25 cellular contexts compared by ENCODE assay signal in the genomic region with DNA sequence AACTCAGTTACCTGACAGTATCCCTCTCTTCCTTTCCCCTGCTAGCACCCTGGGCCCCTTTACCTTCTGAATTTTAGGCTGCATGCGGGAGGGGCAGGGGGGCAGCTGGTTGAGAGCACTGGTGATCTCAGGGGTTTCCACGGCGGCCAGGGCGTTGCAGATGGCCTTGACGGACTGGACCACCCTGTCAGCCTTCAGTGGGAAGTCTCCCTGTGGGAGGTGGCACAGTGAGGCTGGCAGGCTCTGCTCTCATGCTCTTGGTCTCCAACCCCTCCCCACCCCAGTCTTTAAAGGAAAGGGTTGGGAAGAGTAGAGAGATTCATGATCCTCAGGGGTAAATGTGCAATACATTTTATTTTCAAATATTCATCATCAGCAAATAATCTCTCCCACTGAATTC. TPM values are rescaled to one million over a fixed set of nuclear protein-coding genes. Genes with fewer than 3 reads are reported as not detected.
DNase-seq lines count a peak whose midpoint lies in the region; ATAC-seq and TF ChIP-seq lines count a peak whose summit lies in the region.
"Had no signal": no experiment of that assay in that cellular context is flagged by ENCODE, and none has a peak within 500 bp of the region (broad histone marks: within the 10 kb centered on the region; RNA-seq: fewer than 3 reads in every experiment).

No MANE protein-coding gene starts in this region.

- no peaks in the 10 kb centered on the region for H3K9me3 Mint-ChIP-seq in activated naive CD4-positive, alpha-beta T cell treated with anti-CD3 and anti-CD28 coated beads for 36 hours
- H3K9me3 Mint-ChIP-seq in activated naive CD4-positive, alpha-beta T cell treated with anti-CD3 and anti-CD28 coated beads, Interleukin-2, amount 10 ng/mL, durations not matched to agents 7 days and 5 days = no peaks in the 10 kb centered on the region
- no peaks in the 10 kb centered on the region for H3K9me3 Mint-ChIP-seq in brain
- H3K9me3 Mint-ChIP-seq in naive thymus-derived CD4-positive, alpha-beta T cell = peaks cover 0 to 1% (median 0%) of the 10 kb centered on the region in 11 donors
- H3K9me3 Mint-ChIP-seq: CD14-positive monocyte, T-cell had no signal

- POLR2A ChIA-PET in naive thymus-derived CD4-positive, alpha-beta T cell (lab: Charles Lee) = interaction anchor here (0.8 to 1.1 kb wide), 2 partner anchors 10 to 41 kb away, joined by 3 read pairs; no protein-coding TSS in a partner anchor

- H3K4me3 ChIP-seq in naive thymus-derived CD4-positive, alpha-beta T cell (ENCODE audit: low read length) = no peak overlapping the region
- H3K4me3 ChIP-seq in tibial nerve = no peak overlapping the region
- H3K4me3 ChIP-seq: esophagus squamous epithelium, gastroesophageal sphincter had no signal

- no peak for TF ChIP-seq EP300 in tibial nerve (IDR thresholded peaks at IDR 0.05)

- CTCF ChIA-PET in activated naive CD4-positive, alpha-beta T cell treated with anti-CD3 and anti-CD28 coated beads for 36 hours (lab: Charles Lee) = interaction anchor here (1.2 to 8.8 kb wide), 3 partner anchors 10 to 45 kb away, joined by 4 to 52 read pairs (median 7); no protein-coding TSS in a partner anchor
- CTCF ChIA-PET in activated naive CD4-positive, alpha-beta T cell treated with anti-CD3 and anti-CD28 coated beads, Interleukin-2, amount 10 ng/mL, durations not matched to agents 7 days and 5 days (lab: Charles Lee) = interaction anchor here (1.4 to 3.4 kb wide), 3 partner anchors 11 to 349 kb away, joined by 4 to 22 read pairs (median 6); no protein-coding TSS in a partner anchor
- CTCF ChIA-PET in naive thymus-derived CD4-positive, alpha-beta T cell (lab: Charles Lee) = interaction anchor here (0.6 to 2.5 kb wide), 4 partner anchors 9 to 1697 kb away, joined by 3 to 8 read pairs (median 6); no protein-coding TSS in a partner anchor

- H3K4me1 ChIP-seq in naive thymus-derived CD4-positive, alpha-beta T cell (ENCODE audit: control insufficient read depth in 2 of 2, insufficient read depth in 2 of 2, low read length in 2 of 2) = peaks cover 29 to 30% of the 10 kb centered on the region in 2 donors
- peaks cover 0 to 31% (median 12%) of the 10 kb centered on the region in 4 donors for H3K4me1 ChIP-seq in tibial nerve

- no peaks in the 10 kb centered on the region for H3K27me3 Mint-ChIP-seq in activated naive CD4-positive, alpha-beta T cell treated with anti-CD3 and anti-CD28 coated beads for 36 hours (ENCODE audit: low read depth)
- no peaks in the 10 kb centered on the region for H3K27me3 Mint-ChIP-seq in activated naive CD4-positive, alpha-beta T cell treated with anti-CD3 and anti-CD28 coated beads, Interleukin-2, amount 10 ng/mL, durations not matched to agents 7 days and 5 days
- no peaks in the 10 kb centered on the region for H3K27me3 Mint-ChIP-seq in brain
- no peaks in the 10 kb centered on the region for H3K27me3 Mint-ChIP-seq in naive thymus-derived CD4-positive, alpha-beta T cell
- H3K27me3 Mint-ChIP-seq: T-cell had no signal

- no peaks in the 10 kb centered on the region for H3K9me3 ChIP-seq in naive thymus-derived CD4-positive, alpha-beta T cell (ENCODE audit: control insufficient read depth in 2 of 3, low read length in 3 of 3)
- no peaks in the 10 kb centered on the region for H3K9me3 ChIP-seq in tibial nerve
- H3K9me3 ChIP-seq: esophagus squamous epithelium, gastroesophageal sphincter, neutrophil had no signal

- no peak for TF ChIP-seq POLR2A in tibial nerve (IDR thresholded peaks at IDR 0.05)

- no peaks in the 10 kb centered on the region for H3K27me3 ChIP-seq in naive thymus-derived CD4-positive, alpha-beta T cell (ENCODE audit: control insufficient read depth in 2 of 2, insufficient read depth in 2 of 2, low read length in 2 of 2)
- no peaks in the 10 kb centered on the region for H3K27me3 ChIP-seq in tibial nerve
- H3K27me3 ChIP-seq: esophagus squamous epithelium, gastroesophageal sphincter had no signal

- 65 to 71% methylated on average over 5 of the region's 5 CpGs for WGBS in tibial nerve, 2 donors

- no peak for TF ChIP-seq CTCF in brain (conservative IDR thresholded peaks at IDR 0.05)
- TF ChIP-seq CTCF in tibial nerve (IDR thresholded peaks at IDR 0.05) = no peak

- ATAC-seq in naive thymus-derived CD4-positive, alpha-beta T cell = no peak
- ATAC-seq: T-cell had no signal

- no peak overlapping the region for H3K4me3 Mint-ChIP-seq in activated naive CD4-positive, alpha-beta T cell treated with anti-CD3 and anti-CD28 coated beads for 36 hours
- H3K4me3 Mint-ChIP-seq in activated naive CD4-positive, alpha-beta T cell treated with anti-CD3 and anti-CD28 coated beads, Interleukin-2, amount 10 ng/mL, durations not matched to agents 7 days and 5 days = no peak overlapping the region
- H3K4me3 Mint-ChIP-seq in brain = peak overlapping the region in 1 of 5 experiments; percentile 27
- no peak overlapping the region for H3K4me3 Mint-ChIP-seq in naive thymus-derived CD4-positive, alpha-beta T cell
- H3K4me3 Mint-ChIP-seq: CD14-positive monocyte, T-cell had no signal

- peak overlapping the region; percentile 39 for H3K27ac Mint-ChIP-seq in activated naive CD4-positive, alpha-beta T cell treated with anti-CD3 and anti-CD28 coated beads for 36 hours
- no peak overlapping the region for H3K27ac Mint-ChIP-seq in activated naive CD4-positive, alpha-beta T cell treated with anti-CD3 and anti-CD28 coated beads, Interleukin-2, amount 10 ng/mL, durations not matched to agents 7 days and 5 days
- peak overlapping the region; percentile 42 to 95 (median 71) for H3K27ac Mint-ChIP-seq in brain
- H3K27ac Mint-ChIP-seq in naive thymus-derived CD4-positive, alpha-beta T cell = peak overlapping the region in 6 of 9 donors; percentile 6 to 75 (median 33)
- H3K27ac Mint-ChIP-seq: CD14-positive monocyte had no signal

- no peak for DNase-seq in activated naive CD4-positive, alpha-beta T cell treated with anti-CD3 and anti-CD28 coated beads for 36 hours
- no peak for DNase-seq in activated naive CD4-positive, alpha-beta T cell treated with anti-CD3 and anti-CD28 coated beads, Interleukin-2, amount 10 ng/mL, durations not matched to agents 7 days and 5 days
- no peak for DNase-seq in naive thymus-derived CD4-positive, alpha-beta T cell
- DNase-seq in nucleus accumbens (lab: John Stamatoyannopoulos, UW) (no peak), tibial nerve (ENCODE audit: low spot score in 2 of 2) (no peak), GM03348 (ENCODE audit: low spot score) (no peak)
- DNase-seq: activated CD4-positive, alpha-beta T cell treated with anti-CD3 and anti-CD28 coated beads, Interleukin-2, amount 50 U/mL, for 1 hour; activated naive CD4-positive, alpha-beta T cell; amygdala; central memory CD4-positive, alpha-beta T cell; effector CD8-positive, alpha-beta T cell; esophagus squamous epithelium; GDM1; midbrain; MM.1S; NCI-H1436 treated with DMSO at 0.1 percent for 48 hours; NCI-H748 treated with DMSO at 0.1 percent for 48 hours; stimulated activated CD4-positive, alpha-beta T cell treated with anti-CD3 and anti-CD28 coated beads, Interleukin-4, amount 100 ng/mL, for 4 hours; T-cell had no signal

- H3K36me3 ChIP-seq in naive thymus-derived CD4-positive, alpha-beta T cell (ENCODE audit: control insufficient read depth in 2 of 3, insufficient read depth in 3 of 3, low read length in 3 of 3) = peaks cover 0 to 51% (median 4%) of the 10 kb centered on the region in 3 experiments
- H3K36me3 ChIP-seq in tibial nerve = peaks cover 0 to 84% (median 3%) of the 10 kb centered on the region in 3 donors
- H3K36me3 ChIP-seq: neutrophil had no signal

- H3K36me3 Mint-ChIP-seq in activated naive CD4-positive, alpha-beta T cell treated with anti-CD3 and anti-CD28 coated beads for 36 hours (ENCODE audit: low read depth) = peaks cover 37% of the 10 kb centered on the region
- peaks cover 49% of the 10 kb centered on the region for H3K36me3 Mint-ChIP-seq in activated naive CD4-positive, alpha-beta T cell treated with anti-CD3 and anti-CD28 coated beads, Interleukin-2, amount 10 ng/mL, durations not matched to agents 7 days and 5 days
- peaks cover 67% of the 10 kb centered on the region for H3K36me3 Mint-ChIP-seq in brain
- H3K36me3 Mint-ChIP-seq in naive thymus-derived CD4-positive, alpha-beta T cell = peaks cover 4 to 41% (median 40%) of the 10 kb centered on the region in 5 donors

- intact Hi-C loops in activated naive CD4-positive, alpha-beta T cell treated with anti-CD3 and anti-CD28 coated beads for 36 hours (cut with micrococcal nuclease) = no loop called here
- intact Hi-C loops in naive thymus-derived CD4-positive, alpha-beta T cell (cut with micrococcal nuclease) = no loop called here

- H3K4me1 Mint-ChIP-seq in activated naive CD4-positive, alpha-beta T cell treated with anti-CD3 and anti-CD28 coated beads for 36 hours (ENCODE audit: low read depth) = peaks cover 33% of the 10 kb centered on the region
- H3K4me1 Mint-ChIP-seq in activated naive CD4-positive, alpha-beta T cell treated with anti-CD3 and anti-CD28 coated beads, Interleukin-2, amount 10 ng/mL, durations not matched to agents 7 days and 5 days = peaks cover 48% of the 10 kb centered on the region
- H3K4me1 Mint-ChIP-seq in brain = peaks cover 62% of the 10 kb centered on the region
- peaks cover 24 to 52% (median 45%) of the 10 kb centered on the region in 7 donors for H3K4me1 Mint-ChIP-seq in naive thymus-derived CD4-positive, alpha-beta T cell

- no peak overlapping the region for H3K27ac ChIP-seq in naive thymus-derived CD4-positive, alpha-beta T cell (ENCODE audit: low read depth, low read length)
- H3K27ac ChIP-seq in temporal lobe (ENCODE audit: low read depth, low read length) (peak overlapping the region; percentile 51), tibial nerve (no peak overlapping the region)
- H3K27ac ChIP-seq: neutrophil, VCaP had no signal

RNA-seq across cellular contexts. Expression of a gene that starts 36.9 kb away (rescaled TPM):
- 10 to 100 TPM; 61.0 to 65.4 TPM for total RNA-seq in activated naive CD4-positive, alpha-beta T cell treated with anti-CD3 and anti-CD28 coated beads for 36 hours
- polyA plus RNA-seq in brain (ENCODE audit: insufficient read depth, low read depth, low replicate concordance) = 15.6 TPM
- 10 to 100 TPM; 26.8 to 41.9 (median 32.5) TPM for total RNA-seq in naive thymus-derived CD4-positive, alpha-beta T cell
- 1 to 10 TPM; 2.7 to 4.2 TPM for polyA plus RNA-seq in naive thymus-derived CD4-positive, alpha-beta T cell
- 33.2 TPM for total RNA-seq in temporal lobe
- 10 to 100 TPM; 18.0 to 67.2 (median 32.5) TPM for total RNA-seq in tibial nerve

RNA-seq across cellular contexts. Expression of a gene that starts 46.0 kb away (rescaled TPM):
- 10 to 100 TPM; 63.7 to 65.6 TPM for total RNA-seq in activated naive CD4-positive, alpha-beta T cell treated with anti-CD3 and anti-CD28 coated beads for 36 hours
- polyA plus RNA-seq in brain (ENCODE audit: insufficient read depth, low read depth, low replicate concordance) = 11.4 TPM
- 100 to 1,000 TPM in 2 of 5 experiments, 10 to 100 TPM in 3; 69.5 to 175 (median 73.0) TPM for total RNA-seq in naive thymus-derived CD4-positive, alpha-beta T cell
- 10 to 100 TPM; 14.1 to 19.3 TPM for polyA plus RNA-seq in naive thymus-derived CD4-positive, alpha-beta T cell
- 37.9 TPM for total RNA-seq in temporal lobe
- 10 to 100 TPM; 42.9 to 59.9 (median 49.2) TPM for total RNA-seq in tibial nerve

RNA-seq across cellular contexts. Expression of a gene that starts 58.5 kb away (rescaled TPM):
- 100 to 1,000 TPM; 109 TPM for total RNA-seq in activated naive CD4-positive, alpha-beta T cell treated with anti-CD3 and anti-CD28 coated beads for 36 hours
- polyA plus RNA-seq in brain (ENCODE audit: insufficient read depth, low read depth, low replicate concordance) = 2.1 TPM
- 100 to 1,000 TPM; 107 to 278 (median 268) TPM for total RNA-seq in naive thymus-derived CD4-positive, alpha-beta T cell
- polyA plus RNA-seq in naive thymus-derived CD4-positive, alpha-beta T cell = 10 to 100 TPM; 19.1 to 21.1 TPM
- total RNA-seq in temporal lobe (46.0 TPM), tibial nerve (100 to 1,000 TPM in 2 of 4 donors, 10 to 100 TPM in 2; 83.0 to 113 (median 101) TPM)
